8 cellular contexts compared by ENCODE assay signal in genomic region chr1:3614755-3615742, GRCh38. TPM values are rescaled to one million over a fixed set of nuclear protein-coding genes. Genes with fewer than 3 reads are reported as not detected.
A peak's percentile ranks its signal among the peaks of the same experiment; 100 is the strongest.
DNase-seq lines count a peak whose midpoint lies in the region; ATAC-seq and TF ChIP-seq lines count a peak whose summit lies in the region.

No MANE protein-coding gene starts in this region.

- H3K9ac ChIP-seq in DND-41 (ENCODE audit: low read depth, low read length) = no peak overlapping the region

- peaks cover 46% of the 10 kb centered on the region for H3K27me3 ChIP-seq in DND-41 (ENCODE audit: insufficient read depth, low read length, poor library complexity)

- in situ Hi-C loops in KBM-7 (cut with MboI; ENCODE audit: low pct_unique_long_range_greater_than_20kb, low sequenced_read_pairs) = no loop called here

- no TSS peak for BruUV-seq in MCF 10A (replicated peaks; lab: Mats Ljungman, UMichigan)

- CTCF ChIA-PET in MCF 10A (lab: Yijun Ruan, JAX) = interaction anchor here (0.6 to 2.2 kb wide), 27 partner anchors 15 to 807 kb away, joined by 3 to 25 read pairs (median 4); no protein-coding TSS in a partner anchor

- no peak for DNase-seq in DND-41
- DNase-seq in KBM-7 = peak; percentile 51
- peak; percentile 39 for DNase-seq in MCF 10A (ENCODE audit: unreplicated experiment)
- DNase-seq in foreskin melanocyte = no peak
- no peak for DNase-seq in activated T-cell treated with anti-CD3 and anti-CD28 coated beads, Interleukin-2, amount 50 U/mL, for 48 hours
- DNase-seq in NCI-H2171 (lab: John Stamatoyannopoulos, UW) = no peak
- no peak for DNase-seq in activated CD4-positive, CD25-positive, alpha-beta regulatory T cell treated with anti-CD3 and anti-CD28 coated beads, Interleukin-2, amount 50 U/mL, for 72 hours

- H3K36me3 Mint-ChIP-seq in MCF 10A (ENCODE audit: insufficient read depth, unreplicated experiment) (no peaks in the 10 kb centered on the region), nephron (ENCODE audit: low read depth) (no peaks in the 10 kb centered on the region)

- H3K36me3 ChIP-seq in DND-41 (ENCODE audit: insufficient read depth, low read length) = no peaks in the 10 kb centered on the region

- POLR2A ChIA-PET in MCF 10A (lab: Yijun Ruan, JAX) = no interaction called here

- no peak overlapping the region for H3K4me3 ChIP-seq in DND-41 (ENCODE audit: low read depth in 1 of 2, low read length in 2 of 2)

- no peaks in the 10 kb centered on the region for H3K79me2 ChIP-seq in DND-41 (ENCODE audit: insufficient read depth, low read length)

- H3K27ac Mint-ChIP-seq in MCF 10A (ENCODE audit: low read depth, unreplicated experiment) (no peak overlapping the region), nephron (peak overlapping the region in 2 of 3 experiments; percentile 41 to 72)

- H3K9me3 Mint-ChIP-seq in MCF 10A (ENCODE audit: unreplicated experiment) (no peaks in the 10 kb centered on the region), nephron (no peaks in the 10 kb centered on the region)

- no peak overlapping the region for H3K27ac ChIP-seq in DND-41 (ENCODE audit: low read length)

- intact Hi-C loops in MCF 10A (cut with micrococcal nuclease) = loop anchor here (1.0 kb wide), 2 partner anchors 50 to 124 kb away; no protein-coding TSS in a partner anchor

- ATAC-seq in DND-41 (ENCODE audit: insufficient read depth, low read depth) = no peak

- H4K20me1 ChIP-seq in DND-41 (ENCODE audit: insufficient read depth, low read length) = peaks cover 32% of the 10 kb centered on the region

- H3K4me1 ChIP-seq in DND-41 (ENCODE audit: insufficient read depth, low read length) = peaks cover 29% of the 10 kb centered on the region

- peak; percentile 57 for TF ChIP-seq CTCF in DND-41 (IDR thresholded peaks at IDR 0.05; ENCODE audit: borderline replicate concordance, extremely low read depth, low read length, poor library complexity, severe bottlenecking)
- peak; percentile 79 for TF ChIP-seq CTCF in MCF 10A (IDR thresholded peaks at IDR 0.05; ENCODE audit: unreplicated experiment)
- TF ChIP-seq CTCF in nephron (IDR thresholded peaks at IDR 0.05; ENCODE audit: unreplicated experiment in 3 of 3) = peak; percentile 57 to 62 (median 61)

- no peaks in the 10 kb centered on the region for H3K9me3 ChIP-seq in DND-41 (ENCODE audit: insufficient read depth, low read length, severe bottlenecking)

- H2AFZ ChIP-seq in DND-41 (ENCODE audit: low read depth, low read length) = no peak overlapping the region

- H3K4me1 Mint-ChIP-seq in MCF 10A (ENCODE audit: insufficient read depth, unreplicated experiment) = peaks cover 11% of the 10 kb centered on the region
- peaks cover 46% of the 10 kb centered on the region for H3K4me1 Mint-ChIP-seq in nephron

- no peak overlapping the region for H3K4me3 Mint-ChIP-seq in MCF 10A (ENCODE audit: unreplicated experiment)
- H3K4me3 Mint-ChIP-seq in nephron = peak overlapping the region in 1 of 3 experiments; percentile 56

- H3K4me2 ChIP-seq in DND-41 (ENCODE audit: insufficient read depth, low read length) = no peak overlapping the region

- H3K27me3 Mint-ChIP-seq in MCF 10A (ENCODE audit: insufficient read depth, unreplicated experiment) = no peaks in the 10 kb centered on the region
- peaks cover 55% of the 10 kb centered on the region for H3K27me3 Mint-ChIP-seq in nephron (ENCODE audit: low read depth)

RNA-seq across cellular contexts. Expression of gene MEGF6, which starts 3.7 kb away (rescaled TPM):
- 12.9 and 14.3 TPM in 2 replicates for total RNA-seq in MCF 10A (2022)

RNA-seq across cellular contexts. Expression of gene TPRG1L, which starts 9.8 kb away (rescaled TPM):
- 21.9 and 29.7 TPM in 2 replicates for total RNA-seq in MCF 10A (2022)

RNA-seq across cellular contexts. Expression of gene WRAP73, which starts 34.9 kb away (rescaled TPM):
- 25.3 and 29.8 TPM in 2 replicates for total RNA-seq in MCF 10A (2022)

RNA-seq across cellular contexts. Expression of gene TP73, which starts 37.3 kb away (rescaled TPM):
- total RNA-seq in MCF 10A (2022) = 0.37 and 0.82 TPM in 2 replicates

Comparison
In these comparisons a context has a peak if more than half of its experiments do, and no peak if none do; other contexts are left out.
1. DNase-seq: peak in KBM-7 (single experiment) and MCF 10A (single experiment); none in DND-41 (single experiment), foreskin melanocyte (single experiment), activated T-cell treated with anti-CD3 and anti-CD28 coated beads, Interleukin-2, amount 50 U/mL, for 48 hours (0 of 2), NCI-H2171 (single experiment) and activated CD4-positive, CD25-positive, alpha-beta regulatory T cell treated with anti-CD3 and anti-CD28 coated beads, Interleukin-2, amount 50 U/mL, for 72 hours (single experiment).
2. Peak in every context shown above with its lines, with median percentiles within 50 percentile points of each other: CTCF ChIP-seq.